In the genomic region with DNA sequence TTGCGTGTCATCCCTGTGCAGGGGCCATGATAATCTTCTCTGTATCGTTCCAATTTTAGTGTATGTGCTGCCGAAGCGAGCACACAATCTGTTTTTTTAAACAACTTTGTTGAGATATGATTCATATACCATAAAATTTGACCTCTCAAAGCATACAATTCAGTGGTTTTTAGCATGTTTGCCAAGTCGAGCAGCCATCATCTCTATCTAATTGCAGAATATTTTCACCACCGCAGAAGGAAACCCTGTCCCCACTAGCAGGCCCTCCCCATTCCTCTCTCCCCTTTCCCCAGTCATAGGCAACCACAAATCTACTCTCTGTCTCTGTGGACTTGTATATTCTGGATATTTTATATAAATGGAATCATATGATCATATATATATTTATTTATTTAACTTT, we compare ENCODE assay signal across 16 cellular contexts.
DNase-seq lines count a peak whose midpoint lies in the region; ATAC-seq lines count a peak whose summit lies in the region.
"Had no signal": no experiment of that assay in that cellular context is flagged by ENCODE, and none has a peak within 500 bp of the region (broad histone marks: within the 10 kb centered on the region; RNA-seq: fewer than 3 reads in every experiment).

No MANE protein-coding gene starts in this region.

- H3K27ac Mint-ChIP-seq in activated CD8-positive, alpha-beta memory T cell treated with anti-CD3 and anti-CD28 coated beads, Interleukin-2, amount 10 ng/mL, durations not matched to agents 7 days and 5 days: no peak overlapping the region
- H3K27ac Mint-ChIP-seq in effector memory CD8-positive, alpha-beta T cell: no peak overlapping the region

- ATAC-seq in activated CD8-positive, alpha-beta memory T cell treated with anti-CD3 and anti-CD28 coated beads, Interleukin-2, amount 10 ng/mL, durations not matched to agents 7 days and 5 days: no peak
- no peak for ATAC-seq in GM21528 (IDR thresholded peaks at IDR 0.05; ENCODE audit: low FRiP score, unreplicated experiment)
- no peak for ATAC-seq in effector memory CD8-positive, alpha-beta T cell (replicated peaks)

- no peak overlapping the region for H3K4me3 Mint-ChIP-seq in activated CD8-positive, alpha-beta memory T cell treated with anti-CD3 and anti-CD28 coated beads, Interleukin-2, amount 10 ng/mL, durations not matched to agents 7 days and 5 days
- H3K4me3 Mint-ChIP-seq in effector memory CD8-positive, alpha-beta T cell: no peak overlapping the region
- H3K4me3 Mint-ChIP-seq: CD8-positive, alpha-beta memory T cell had no signal

- no peaks in the 10 kb centered on the region for H3K36me3 Mint-ChIP-seq in activated CD8-positive, alpha-beta memory T cell treated with anti-CD3 and anti-CD28 coated beads, Interleukin-2, amount 10 ng/mL, durations not matched to agents 7 days and 5 days
- no peaks in the 10 kb centered on the region for H3K36me3 Mint-ChIP-seq in effector memory CD8-positive, alpha-beta T cell (ENCODE audit: insufficient read depth)
- H3K36me3 Mint-ChIP-seq: CD8-positive, alpha-beta memory T cell had no signal

- H3K9me3 Mint-ChIP-seq in activated CD8-positive, alpha-beta memory T cell treated with anti-CD3 and anti-CD28 coated beads, Interleukin-2, amount 10 ng/mL, durations not matched to agents 7 days and 5 days (ENCODE audit: low read depth): no peaks in the 10 kb centered on the region
- H3K9me3 Mint-ChIP-seq in effector memory CD8-positive, alpha-beta T cell: no peaks in the 10 kb centered on the region
- H3K9me3 Mint-ChIP-seq: CD8-positive, alpha-beta memory T cell had no signal

- CTCF ChIA-PET in activated CD8-positive, alpha-beta memory T cell treated with anti-CD3 and anti-CD28 coated beads, Interleukin-2, amount 10 ng/mL, durations not matched to agents 7 days and 5 days (lab: Charles Lee): no interaction called here

- H3K27me3 Mint-ChIP-seq in activated CD8-positive, alpha-beta memory T cell treated with anti-CD3 and anti-CD28 coated beads, Interleukin-2, amount 10 ng/mL, durations not matched to agents 7 days and 5 days: peaks cover 16% of the 10 kb centered on the region
- H3K27me3 Mint-ChIP-seq in effector memory CD8-positive, alpha-beta T cell: peaks cover 23 to 44% of the 10 kb centered on the region in 2 donors

- H3K4me1 Mint-ChIP-seq in activated CD8-positive, alpha-beta memory T cell treated with anti-CD3 and anti-CD28 coated beads, Interleukin-2, amount 10 ng/mL, durations not matched to agents 7 days and 5 days: no peaks in the 10 kb centered on the region
- no peaks in the 10 kb centered on the region for H3K4me1 Mint-ChIP-seq in effector memory CD8-positive, alpha-beta T cell (ENCODE audit: low read depth in 2 of 2)
- H3K4me1 Mint-ChIP-seq: CD8-positive, alpha-beta memory T cell had no signal

- DNase-seq in activated CD8-positive, alpha-beta memory T cell treated with anti-CD3 and anti-CD28 coated beads, Interleukin-2, amount 10 ng/mL, durations not matched to agents 7 days and 5 days: peak; percentile 27
- DNase-seq in activated CD8-positive, alpha-beta memory T cell treated with anti-CD3 and anti-CD28 coated beads, Interleukin-2, amount 50 U/mL, for 4 hours: no peak
- DNase-seq in RPMI7951 (ENCODE audit: low read depth) (peak; percentile 55), fibroblast of peridontal ligament (ENCODE audit: extremely low read depth) (peak; percentile 92), ureter (ENCODE audit: low spot score) (peak; percentile 8), COLO668 (lab: John Stamatoyannopoulos, UW; ENCODE audit: unreplicated experiment) (no peak)
- no peak for DNase-seq in effector memory CD8-positive, alpha-beta T cell
- DNase-seq: CD8-positive, alpha-beta memory T cell; DND-41; NCI-H1105 treated with DMSO at 0.1 percent for 48 hours; NCI-H1694 treated with DMSO at 0.1 percent for 48 hours; NCI-H2107; NCI-H2227 treated with DMSO at 0.1 percent for 48 hours; NCI-H524; Right ventricle myocardium superior had no signal

Comparison
In these comparisons a context has a peak if more than half of its experiments do, and no peak if none do; other contexts are left out.
1. DNase-seq: peak in activated CD8-positive, alpha-beta memory T cell treated with anti-CD3 and anti-CD28 coated beads, Interleukin-2, amount 10 ng/mL, durations not matched to agents 7 days and 5 days (single experiment), RPMI7951 (single experiment), fibroblast of peridontal ligament (single experiment) and ureter (single experiment); none in activated CD8-positive, alpha-beta memory T cell treated with anti-CD3 and anti-CD28 coated beads, Interleukin-2, amount 50 U/mL, for 4 hours (single experiment), COLO668 (single experiment) and effector memory CD8-positive, alpha-beta T cell (0 of 3).